18 cellular contexts compared by ENCODE assay signal in genomic region chr3:123002100-123002748, GRCh38. TPM values are rescaled to one million over a fixed set of nuclear protein-coding genes. Genes with fewer than 3 reads are reported as not detected.
DNase-seq lines count a peak whose midpoint lies in the region; ATAC-seq and TF ChIP-seq lines count a peak whose summit lies in the region.
"Had no signal": no experiment of that assay in that cellular context is flagged by ENCODE, and none has a peak within 500 bp of the region (broad histone marks: within the 10 kb centered on the region; RNA-seq: fewer than 3 reads in every experiment).

No MANE protein-coding gene starts in this region.

- H3K4me1 Mint-ChIP-seq in WTC11: peaks cover 39% of the 10 kb centered on the region

- no peaks in the 10 kb centered on the region for H3K79me1 ChIP-seq in mesendoderm (ENCODE audit: low read length)

- H3K18ac ChIP-seq in mesendoderm (ENCODE audit: low read length): no peak overlapping the region

- H2BK5ac ChIP-seq in mesendoderm (ENCODE audit: low read length): no peak overlapping the region

- H3K27me3 ChIP-seq in HUES48 (ENCODE audit: control insufficient read depth, insufficient read depth, low read length): no peaks in the 10 kb centered on the region
- no peaks in the 10 kb centered on the region for H3K27me3 ChIP-seq in mesendoderm (ENCODE audit: insufficient read depth, low read length, poor library complexity)

- H3K4ac ChIP-seq in mesendoderm (ENCODE audit: low read depth, low read length): no peak overlapping the region

- no peak for TF ChIP-seq CTCF in WTC11 (IDR thresholded peaks at IDR 0.05)

- H4K8ac ChIP-seq in mesendoderm (ENCODE audit: low read depth, low read length): no peak overlapping the region

- H3K4me2 ChIP-seq in mesendoderm (ENCODE audit: low read length): no peak overlapping the region

- peak; percentile 5 for DNase-seq in NCI-H1417 treated with DMSO at 0.1 percent for 48 hours (lab: John Stamatoyannopoulos, UW)
- no peak for DNase-seq in WTC11 (ENCODE audit: low spot score)
- peak; percentile 56 for DNase-seq in mesendoderm
- DNase-seq in NCI-H1092 (lab: John Stamatoyannopoulos, UW): no peak
- DNase-seq in stimulated activated CD4-positive, alpha-beta T cell treated with anti-CD3 and anti-CD28 coated beads, Interleukin-2, amount 100 ng/mL, for 48 hours: no peak
- DNase-seq: ACHN; Caco-2; CD4-positive, alpha-beta T cell; GM23248; H7; HFFc6 had no signal

- ATAC-seq in WTC11: peak; percentile 67
- no peak for ATAC-seq in GM21360 (IDR thresholded peaks at IDR 0.05; ENCODE audit: unreplicated experiment)
- no peak for ATAC-seq in HG03354 (IDR thresholded peaks at IDR 0.05; ENCODE audit: poor library complexity, severe bottlenecking, unreplicated experiment)
- ATAC-seq: HCT116 had no signal

- no CpG with 5 or more reads among the region's 8 CpGs for WGBS in mesendoderm (ENCODE audit: extremely low coverage, insufficient coverage, low lambda C conversion rate)

- H2BK15ac ChIP-seq in mesendoderm (replicated peaks; ENCODE audit: low read depth): no peak overlapping the region

- no peaks in the 10 kb centered on the region for H3K27me3 Mint-ChIP-seq in WTC11 (ENCODE audit: low read depth)

- no peaks in the 10 kb centered on the region for H3K36me3 Mint-ChIP-seq in WTC11

- H3K4me3 ChIP-seq in HUES48 (ENCODE audit: low read depth, low read length) (no peak overlapping the region; the same call in 1 of the 2 replicates), mesendoderm (ENCODE audit: low read length) (no peak overlapping the region)
- H3K4me3 ChIP-seq: GM23248 had no signal

- H2AK5ac ChIP-seq in mesendoderm (ENCODE audit: low read length): no peak overlapping the region

- H2BK120ac ChIP-seq in mesendoderm (ENCODE audit: low read depth, low read length): no peak overlapping the region

- no peaks in the 10 kb centered on the region for H3K36me3 ChIP-seq in HUES48 (ENCODE audit: control insufficient read depth, insufficient read depth, low read length)
- no peaks in the 10 kb centered on the region for H3K36me3 ChIP-seq in mesendoderm (ENCODE audit: control insufficient read depth, insufficient read depth, low read length)

- no peaks in the 10 kb centered on the region for H3K79me2 ChIP-seq in mesendoderm (ENCODE audit: control insufficient read depth, insufficient read depth, low read length)

- H3K4me1 ChIP-seq in HUES48 (ENCODE audit: control insufficient read depth, insufficient read depth, low read length) (peaks cover 22% of the 10 kb centered on the region), mesendoderm (ENCODE audit: control insufficient read depth, low read depth, low read length) (no peaks in the 10 kb centered on the region)

- H3K9me3 Mint-ChIP-seq in WTC11: no peaks in the 10 kb centered on the region
- H3K9me3 Mint-ChIP-seq: CD4-positive, alpha-beta T cell; HFFc6 had no signal

- no peak overlapping the region for H3K56ac ChIP-seq in mesendoderm (ENCODE audit: low read length)

- no peaks in the 10 kb centered on the region for H3K9me3 ChIP-seq in HUES48 (ENCODE audit: control insufficient read depth, insufficient read depth, low read length)
- H3K9me3 ChIP-seq: Caco-2 had no signal

- POLR2A ChIA-PET in WTC11 (lab: Charles Lee): no interaction called here

- CTCF ChIA-PET in WTC11 (lab: Charles Lee): interaction anchor here (0.5 to 1.0 kb wide), 6 partner anchors 11 to 60 kb away, joined by 3 to 5 read pairs (median 4); partner anchors contain the start of gene SEMA5B

- H3K27ac Mint-ChIP-seq in WTC11: peak overlapping the region; percentile 21; the same call in 1 of the 2 replicates
- H3K27ac Mint-ChIP-seq: CD4-positive, alpha-beta T cell; HFFc6 had no signal

- H3K9ac ChIP-seq in HUES48 (ENCODE audit: low read depth, low read length) (no peak overlapping the region), mesendoderm (ENCODE audit: low read length) (no peak overlapping the region)
- H3K9ac ChIP-seq: GM23248 had no signal

- H3K23ac ChIP-seq in mesendoderm (ENCODE audit: low read length): no peak overlapping the region

- no peak overlapping the region for H3K4me3 Mint-ChIP-seq in WTC11
- H3K4me3 Mint-ChIP-seq: CD4-positive, alpha-beta T cell; HFFc6 had no signal

- H3K27ac ChIP-seq in HUES48 (ENCODE audit: low read depth, low read length) (peak overlapping the region; percentile 36), mesendoderm (ENCODE audit: low read depth, low read length) (no peak overlapping the region)
- H3K27ac ChIP-seq: C4-2B, GM23248 had no signal

- no peak overlapping the region for H4K5ac ChIP-seq in mesendoderm (ENCODE audit: low read length)

TF ChIP-seq in WTC11, 78 proteins besides CTCF, POLR2A, EP300 and RAD21:
- TF ChIP-seq, protein P1, sequence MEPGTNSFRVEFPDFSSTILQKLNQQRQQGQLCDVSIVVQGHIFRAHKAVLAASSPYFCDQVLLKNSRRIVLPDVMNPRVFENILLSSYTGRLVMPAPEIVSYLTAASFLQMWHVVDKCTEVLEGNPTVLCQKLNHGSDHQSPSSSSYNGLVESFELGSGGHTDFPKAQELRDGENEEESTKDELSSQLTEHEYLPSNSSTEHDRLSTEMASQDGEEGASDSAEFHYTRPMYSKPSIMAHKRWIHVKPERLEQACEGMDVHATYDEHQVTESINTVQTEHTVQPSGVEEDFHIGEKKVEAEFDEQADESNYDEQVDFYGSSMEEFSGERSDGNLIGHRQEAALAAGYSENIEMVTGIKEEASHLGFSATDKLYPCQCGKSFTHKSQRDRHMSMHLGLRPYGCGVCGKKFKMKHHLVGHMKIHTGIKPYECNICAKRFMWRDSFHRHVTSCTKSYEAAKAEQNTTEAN (CRISPR knock-in tag; IDR thresholded peaks at IDR 0.05): no peak
- TF ChIP-seq ELF4 (CRISPR knock-in tag; IDR thresholded peaks at IDR 0.05; ENCODE audit: low read depth) (no peak), CREB1 (CRISPR knock-in tag; IDR thresholded peaks at IDR 0.05) (no peak), HMGXB4 (CRISPR knock-in tag; IDR thresholded peaks at IDR 0.05) (no peak), PRRX2 (CRISPR knock-in tag; IDR thresholded peaks at IDR 0.05) (no peak), JAZF1 (CRISPR knock-in tag; IDR thresholded peaks at IDR 0.05) (no peak), IRF2 (CRISPR knock-in tag; IDR thresholded peaks at IDR 0.05; ENCODE audit: borderline replicate concordance, low read depth) (no peak), GTF2I (CRISPR knock-in tag; conservative IDR thresholded peaks at IDR 0.05) (no peak)
- TF ChIP-seq, protein P2, sequence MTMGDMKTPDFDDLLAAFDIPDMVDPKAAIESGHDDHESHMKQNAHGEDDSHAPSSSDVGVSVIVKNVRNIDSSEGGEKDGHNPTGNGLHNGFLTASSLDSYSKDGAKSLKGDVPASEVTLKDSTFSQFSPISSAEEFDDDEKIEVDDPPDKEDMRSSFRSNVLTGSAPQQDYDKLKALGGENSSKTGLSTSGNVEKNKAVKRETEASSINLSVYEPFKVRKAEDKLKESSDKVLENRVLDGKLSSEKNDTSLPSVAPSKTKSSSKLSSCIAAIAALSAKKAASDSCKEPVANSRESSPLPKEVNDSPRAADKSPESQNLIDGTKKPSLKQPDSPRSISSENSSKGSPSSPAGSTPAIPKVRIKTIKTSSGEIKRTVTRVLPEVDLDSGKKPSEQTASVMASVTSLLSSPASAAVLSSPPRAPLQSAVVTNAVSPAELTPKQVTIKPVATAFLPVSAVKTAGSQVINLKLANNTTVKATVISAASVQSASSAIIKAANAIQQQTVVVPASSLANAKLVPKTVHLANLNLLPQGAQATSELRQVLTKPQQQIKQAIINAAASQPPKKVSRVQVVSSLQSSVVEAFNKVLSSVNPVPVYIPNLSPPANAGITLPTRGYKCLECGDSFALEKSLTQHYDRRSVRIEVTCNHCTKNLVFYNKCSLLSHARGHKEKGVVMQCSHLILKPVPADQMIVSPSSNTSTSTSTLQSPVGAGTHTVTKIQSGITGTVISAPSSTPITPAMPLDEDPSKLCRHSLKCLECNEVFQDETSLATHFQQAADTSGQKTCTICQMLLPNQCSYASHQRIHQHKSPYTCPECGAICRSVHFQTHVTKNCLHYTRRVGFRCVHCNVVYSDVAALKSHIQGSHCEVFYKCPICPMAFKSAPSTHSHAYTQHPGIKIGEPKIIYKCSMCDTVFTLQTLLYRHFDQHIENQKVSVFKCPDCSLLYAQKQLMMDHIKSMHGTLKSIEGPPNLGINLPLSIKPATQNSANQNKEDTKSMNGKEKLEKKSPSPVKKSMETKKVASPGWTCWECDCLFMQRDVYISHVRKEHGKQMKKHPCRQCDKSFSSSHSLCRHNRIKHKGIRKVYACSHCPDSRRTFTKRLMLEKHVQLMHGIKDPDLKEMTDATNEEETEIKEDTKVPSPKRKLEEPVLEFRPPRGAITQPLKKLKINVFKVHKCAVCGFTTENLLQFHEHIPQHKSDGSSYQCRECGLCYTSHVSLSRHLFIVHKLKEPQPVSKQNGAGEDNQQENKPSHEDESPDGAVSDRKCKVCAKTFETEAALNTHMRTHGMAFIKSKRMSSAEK (CRISPR knock-in tag; IDR thresholded peaks at IDR 0.05; ENCODE audit: borderline replicate concordance): no peak

RNA-seq across cellular contexts. Expression of gene SEMA5B, which starts 25.3 kb away (rescaled TPM):
- 20.4 to 22.0 TPM (median 20.7 TPM) in 3 replicates for total RNA-seq in WTC11 (2021)
- polyA plus RNA-seq in mesendoderm (2013, experiment 1 of 2): 2.2 TPM
- 1.9 TPM for polyA plus RNA-seq in mesendoderm (2013, experiment 2 of 2)
- total RNA-seq: GM23248, HFFc6, HT-29 had no signal
- polyA plus RNA-seq: BJ, GM23248 had no signal

Comparison
In these comparisons a context has a peak if more than half of its experiments do, and no peak if none do; other contexts are left out.
1. DNase-seq: peak in NCI-H1417 treated with DMSO at 0.1 percent for 48 hours (single experiment) and mesendoderm (single experiment); none in WTC11 (single experiment), NCI-H1092 (single experiment) and stimulated activated CD4-positive, alpha-beta T cell treated with anti-CD3 and anti-CD28 coated beads, Interleukin-2, amount 100 ng/mL, for 48 hours (0 of 2).